18 cellular contexts compared by ENCODE assay signal in genomic region chr1:169146536-169147214, GRCh38. TPM values are rescaled to one million over a fixed set of nuclear protein-coding genes. Genes with fewer than 3 reads are reported as not detected.
DNase-seq lines count a peak whose midpoint lies in the region; ATAC-seq, FAIRE-seq and TF ChIP-seq lines count a peak whose summit lies in the region.
"Had no signal": no experiment of that assay in that cellular context is flagged by ENCODE, and none has a peak within 500 bp of the region (broad histone marks: within the 10 kb centered on the region; RNA-seq: fewer than 3 reads in every experiment).

No MANE protein-coding gene starts in this region.

- FAIRE-seq in RCC 7860 (lab: Jason Lieb, UNC), result peak; percentile 76

- H3K4me3 Mint-ChIP-seq in Caco-2 (ENCODE audit: unreplicated experiment), result no peak overlapping the region
- H3K4me3 Mint-ChIP-seq in activated CD8-positive, alpha-beta T cell treated with anti-CD3 and anti-CD28 coated beads for 36 hours, result no peak overlapping the region

- no TSS peak for BruUV-seq in Caco-2 (replicated peaks; lab: Mats Ljungman, UMichigan)

- H3K4me1 ChIP-seq in Caco-2 (peaks cover 49% of the 10 kb centered on the region), liver (ENCODE audit: control insufficient read depth in 4 of 4, insufficient read depth in 4 of 4, low read length in 3 of 4) (peaks cover 13 to 39% (median 31%) of the 10 kb centered on the region in 4 donors)
- H3K4me1 ChIP-seq: BLaER1 treated with 17β-estradiol and CSF1 and Interleukin-3, amounts not matched to agents 10 nM and 100 nM; SJCRH30 had no signal

- H3K9me3 ChIP-seq in Caco-2, result no peaks in the 10 kb centered on the region
- no peaks in the 10 kb centered on the region for H3K9me3 ChIP-seq in liver (ENCODE audit: control insufficient read depth in 4 of 4, low read length in 3 of 4)
- H3K9me3 ChIP-seq: BLaER1 treated with 17β-estradiol and CSF1 and Interleukin-3, amounts not matched to agents 10 nM and 100 nM; SJCRH30 had no signal

- TF ChIP-seq RAD21 in liver (IDR thresholded peaks at IDR 0.05), result no peak

- POLR2A ChIA-PET in Caco-2 (lab: Charles Lee), result no interaction called here
- POLR2A ChIA-PET in activated CD8-positive, alpha-beta T cell treated with anti-CD3 and anti-CD28 coated beads for 36 hours (lab: Charles Lee), result no interaction called here

- no peaks in the 10 kb centered on the region for H3K27me3 Mint-ChIP-seq in Caco-2 (ENCODE audit: insufficient read depth, unreplicated experiment)
- H3K27me3 Mint-ChIP-seq in activated CD8-positive, alpha-beta T cell treated with anti-CD3 and anti-CD28 coated beads for 36 hours, result no peaks in the 10 kb centered on the region

- 78% methylated on average over 1 of the region's 1 CpG for WGBS in liver

- H3K36me3 Mint-ChIP-seq in Caco-2 (ENCODE audit: insufficient read depth, unreplicated experiment), result peaks cover 8% of the 10 kb centered on the region
- peaks cover 1% of the 10 kb centered on the region for H3K36me3 Mint-ChIP-seq in activated CD8-positive, alpha-beta T cell treated with anti-CD3 and anti-CD28 coated beads for 36 hours (ENCODE audit: low read depth)

- no peak overlapping the region for H3K4me3 ChIP-seq in Caco-2 (ENCODE audit: low read depth, low read length)
- no peak overlapping the region for H3K4me3 ChIP-seq in liver (ENCODE audit: low read depth in 1 of 3, low read length in 3 of 3)
- H3K4me3 ChIP-seq: BLaER1 treated with 17β-estradiol and CSF1 and Interleukin-3, amounts not matched to agents 10 nM and 100 nM; SJCRH30 had no signal

- H3K36me3 ChIP-seq in Caco-2 (ENCODE audit: control insufficient read depth, insufficient read depth, low read length), result no peaks in the 10 kb centered on the region
- no peaks in the 10 kb centered on the region for H3K36me3 ChIP-seq in liver (ENCODE audit: control insufficient read depth in 4 of 4, insufficient read depth in 3 of 4, low read depth in 1 of 4, low read length in 3 of 4)
- H3K36me3 ChIP-seq: BLaER1 treated with 17β-estradiol and CSF1 and Interleukin-3, amounts not matched to agents 10 nM and 100 nM; SJCRH30 had no signal

- no peak overlapping the region for H3K9ac ChIP-seq in liver (ENCODE audit: low read depth in 1 of 2, low read length in 2 of 2)
- H3K9ac ChIP-seq: BLaER1 treated with 17β-estradiol and CSF1 and Interleukin-3, amounts not matched to agents 10 nM and 100 nM had no signal

- intact Hi-C loops in Caco-2 (cut with micrococcal nuclease; ENCODE audit: unreplicated experiment), result no loop called here
- intact Hi-C loops in activated CD8-positive, alpha-beta T cell treated with anti-CD3 and anti-CD28 coated beads for 36 hours (cut with micrococcal nuclease), result no loop called here

- ATAC-seq in HG02588 (IDR thresholded peaks at IDR 0.05; ENCODE audit: unreplicated experiment) (no peak), GM21367 (IDR thresholded peaks at IDR 0.05; ENCODE audit: unreplicated experiment) (no peak)
- ATAC-seq in activated CD8-positive, alpha-beta T cell treated with anti-CD3 and anti-CD28 coated beads for 36 hours, result no peak
- ATAC-seq: HCT116 had no signal

- H3K27me3 ChIP-seq in Caco-2 (replicated peaks; ENCODE audit: control insufficient read depth, insufficient read depth, low read length), result no peaks in the 10 kb centered on the region
- H3K27me3 ChIP-seq in liver (ENCODE audit: control insufficient read depth in 4 of 4, insufficient read depth in 4 of 4, low read length in 3 of 4), result no peaks in the 10 kb centered on the region
- H3K27me3 ChIP-seq: BLaER1 treated with 17β-estradiol and CSF1 and Interleukin-3, amounts not matched to agents 10 nM and 100 nM; SJCRH30 had no signal

- peak overlapping the region; percentile 75 to 87 for H3K27ac ChIP-seq in liver (ENCODE audit: low read depth in 1 of 2, low read length in 2 of 2)
- H3K27ac ChIP-seq: BLaER1 treated with 17β-estradiol and CSF1 and Interleukin-3, amounts not matched to agents 10 nM and 100 nM; SJCRH30 had no signal

- TF ChIP-seq CTCF in Caco-2 (IDR thresholded peaks at IDR 0.05; ENCODE audit: insufficient read depth in 1 of 2, low read depth in 1 of 2, low read length in 1 of 2, severe bottlenecking in 1 of 2, unreplicated experiment in 1 of 2) (no peak), liver (IDR thresholded peaks at IDR 0.05; ENCODE audit: low read depth, low read length, missing input control) (no peak)
- TF ChIP-seq CTCF in activated CD8-positive, alpha-beta T cell treated with anti-CD3 and anti-CD28 coated beads for 36 hours (IDR thresholded peaks at IDR 0.05), result no peak

- CTCF ChIA-PET in Caco-2 (lab: Charles Lee), result no interaction called here
- CTCF ChIA-PET in activated CD8-positive, alpha-beta T cell treated with anti-CD3 and anti-CD28 coated beads for 36 hours (lab: Charles Lee), result interaction anchor here (0.7 to 1.3 kb wide), 2 partner anchors 13 to 877 kb away, joined by 3 read pairs; no protein-coding TSS in a partner anchor

- DNase-seq in Caco-2, result no peak
- DNase-seq in RCC 7860 (ENCODE audit: low spot score), result peak; percentile 35
- peak; percentile 40 for DNase-seq in renal cortical epithelial cell (ENCODE audit: low read depth)
- no peak for DNase-seq in activated CD8-positive, alpha-beta T cell treated with anti-CD3 and anti-CD28 coated beads for 36 hours
- no peak for DNase-seq in NOMO-1 treated with DMSO at 0.1 percent for 48 hours (lab: John Stamatoyannopoulos, UW; ENCODE audit: unreplicated experiment)
- DNase-seq: GDM1, KG1, NCI-H1105 treated with DMSO at 0.1 percent for 48 hours, NCI-H1694, NCI-H2107, NCI-H2227 treated with DMSO at 0.1 percent for 48 hours, NCI-H524, SJCRH30 had no signal

- H3K9me3 Mint-ChIP-seq in Caco-2 (ENCODE audit: unreplicated experiment), result no peaks in the 10 kb centered on the region
- no peaks in the 10 kb centered on the region for H3K9me3 Mint-ChIP-seq in activated CD8-positive, alpha-beta T cell treated with anti-CD3 and anti-CD28 coated beads for 36 hours

- H3K4me1 Mint-ChIP-seq in Caco-2 (ENCODE audit: low read depth, unreplicated experiment), result peaks cover 23% of the 10 kb centered on the region
- H3K4me1 Mint-ChIP-seq in activated CD8-positive, alpha-beta T cell treated with anti-CD3 and anti-CD28 coated beads for 36 hours (ENCODE audit: low read depth), result no peaks in the 10 kb centered on the region

- peak overlapping the region; percentile 42 for H3K27ac Mint-ChIP-seq in Caco-2 (ENCODE audit: unreplicated experiment)
- H3K27ac Mint-ChIP-seq in activated CD8-positive, alpha-beta T cell treated with anti-CD3 and anti-CD28 coated beads for 36 hours, result no peak overlapping the region

TF ChIP-seq in liver, 16 proteins besides CTCF, POLR2A, EP300 and RAD21:
- TF ChIP-seq ATF3 (IDR thresholded peaks at IDR 0.05), result no peak
- TF ChIP-seq REST (IDR thresholded peaks at IDR 0.05), result no peak
- TF ChIP-seq RXRA (IDR thresholded peaks at IDR 0.05), result no peak
- TF ChIP-seq ZBTB33 (IDR thresholded peaks at IDR 0.05), result no peak
- no peak for TF ChIP-seq NR2F2 (IDR thresholded peaks at IDR 0.05)
- no peak for TF ChIP-seq HNF4A (conservative IDR thresholded peaks at IDR 0.05)
- no peak for TF ChIP-seq TAF1 (conservative IDR thresholded peaks at IDR 0.05)
- no peak for TF ChIP-seq SP1 (IDR thresholded peaks at IDR 0.05)
- no peak for TF ChIP-seq FOXA2 (IDR thresholded peaks at IDR 0.05)

RNA-seq across cellular contexts. Expression of gene ATP1B1, which starts 40.2 kb away (rescaled TPM):
- 320 and 326 TPM in 2 replicates for total RNA-seq in Caco-2 (2022)
- total RNA-seq in liver, result 10 to 100 TPM; 36.1 to 53.8 TPM
- 10 to 100 TPM; 39.1 to 57.0 TPM for polyA plus RNA-seq in liver
- total RNA-seq in renal cortical epithelial cell, result 96.4 and 314 TPM in 2 replicates
- total RNA-seq in activated CD8-positive, alpha-beta T cell treated with anti-CD3 and anti-CD28 coated beads for 36 hours, result 1 to 10 TPM; 3.1 to 3.7 TPM

Comparison
In these comparisons a context has a peak if more than half of its experiments do, and no peak if none do; other contexts are left out.
1. DNase-seq: peak in RCC 7860 (single experiment) and renal cortical epithelial cell (single experiment); none in Caco-2 (0 of 2), activated CD8-positive, alpha-beta T cell treated with anti-CD3 and anti-CD28 coated beads for 36 hours (single experiment) and NOMO-1 treated with DMSO at 0.1 percent for 48 hours (single experiment).
2. RNA of gene ATP1B1, which starts 40.2 kb away (total RNA-seq): 320 to 326 TPM in Caco-2, 96.4 to 314 TPM in renal cortical epithelial cell and 36.1 to 53.8 TPM in liver; 3.1 to 3.7 TPM in activated CD8-positive, alpha-beta T cell treated with anti-CD3 and anti-CD28 coated beads for 36 hours; every median in the first group is over 4 times any median in the second.